Comparison of ENCODE assay signal across 1 cellular context in the genomic region with DNA sequence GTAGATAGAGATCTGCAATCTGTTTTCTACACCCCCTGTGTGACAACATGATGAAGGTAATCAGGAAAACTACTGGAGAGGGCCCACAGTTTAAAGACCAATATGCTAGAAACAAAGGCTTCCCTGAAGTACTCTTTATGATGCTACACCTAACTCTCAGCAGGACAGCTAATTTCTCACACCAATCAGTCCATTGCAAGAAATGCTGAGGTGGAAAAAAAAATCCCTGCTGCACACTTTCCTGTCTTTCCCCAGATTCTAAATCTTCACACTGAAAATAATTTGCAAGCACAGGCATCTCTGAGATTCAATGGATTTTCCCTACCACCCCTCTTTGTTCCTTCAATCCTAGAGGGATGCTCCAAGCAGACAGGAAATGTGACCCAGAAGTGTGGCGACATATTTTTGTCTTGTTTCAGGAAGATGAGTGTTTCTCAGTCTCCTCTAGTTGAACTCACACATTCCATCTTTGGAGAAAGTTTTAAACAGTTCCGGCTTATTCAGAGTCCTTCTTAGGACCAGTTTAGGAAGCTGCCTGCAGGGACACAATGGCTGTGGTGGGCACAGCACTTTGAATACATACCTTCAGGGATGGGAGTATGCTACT.
TF ChIP-seq lines count a peak whose summit lies in the region.

No MANE protein-coding gene starts in this region.

TF ChIP-seq in endothelial cell of umbilical vein, 7 proteins besides CTCF, POLR2A, EP300 and RAD21 (continued from another document):
- no peak for TF ChIP-seq GATA2 (IDR thresholded peaks at IDR 0.05; ENCODE audit: insufficient read depth, insufficient read length, low read depth, low read length)
- TF ChIP-seq, protein P1, sequence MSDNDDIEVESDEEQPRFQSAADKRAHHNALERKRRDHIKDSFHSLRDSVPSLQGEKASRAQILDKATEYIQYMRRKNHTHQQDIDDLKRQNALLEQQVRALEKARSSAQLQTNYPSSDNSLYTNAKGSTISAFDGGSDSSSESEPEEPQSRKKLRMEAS (IDR thresholded peaks at IDR 0.05; ENCODE audit: insufficient read depth, insufficient read length), result no peak
- peak; percentile 53 for TF ChIP-seq POLR2AphosphoS5 (IDR thresholded peaks at IDR 0.05; ENCODE audit: insufficient read depth, low read depth, low read length)
- no peak for TF ChIP-seq MYC (IDR thresholded peaks at IDR 0.05; ENCODE audit: low read depth, low read length)
- TF ChIP-seq EZH2 (IDR thresholded peaks at IDR 0.05; ENCODE audit: borderline replicate concordance, low read depth, low read length, severe bottlenecking), result no peak
